8 cellular contexts compared by ENCODE assay signal in genomic region chr11:76918941-76919386, GRCh38. TPM values are rescaled to one million over a fixed set of nuclear protein-coding genes. Genes with fewer than 3 reads are reported as not detected.
DNase-seq lines count a peak whose midpoint lies in the region; ATAC-seq and FAIRE-seq lines count a peak whose summit lies in the region.

No MANE protein-coding gene starts in this region.

- H3K4me1 ChIP-seq in mesenchymal stem cell (ENCODE audit: control insufficient read depth, insufficient read depth, low read depth, low read length), result peaks cover 3% of the 10 kb centered on the region

- peaks cover 6 to 13% of the 10 kb centered on the region in 2 donors for H3K4me1 Mint-ChIP-seq in effector memory CD8-positive, alpha-beta T cell (ENCODE audit: low read depth in 2 of 2)

- no peak overlapping the region for H3K23ac ChIP-seq in mesenchymal stem cell (ENCODE audit: low read length in 2 of 2)

- H4K91ac ChIP-seq in mesenchymal stem cell (ENCODE audit: low read length), result no peak overlapping the region

- H4K8ac ChIP-seq in mesenchymal stem cell (ENCODE audit: low read length), result no peak overlapping the region

- no peaks in the 10 kb centered on the region for H3K36me3 ChIP-seq in MG63
- H3K36me3 ChIP-seq in mesenchymal stem cell (ENCODE audit: control insufficient read depth in 1 of 2, insufficient read depth in 2 of 2, low read depth in 1 of 2, low read length in 2 of 2), result no peaks in the 10 kb centered on the region

- WGBS in mesenchymal stem cell, result 3% methylated on average over 2 of the region's 3 CpGs

- no peak overlapping the region for H2BK15ac ChIP-seq in mesenchymal stem cell (ENCODE audit: low read depth, poor library complexity, severe bottlenecking)

- no peak for FAIRE-seq in RCC 7860 (lab: Jason Lieb, UNC)

- H3K27ac Mint-ChIP-seq in effector memory CD8-positive, alpha-beta T cell, result no peak overlapping the region

- no peak overlapping the region for H3K4me3 Mint-ChIP-seq in effector memory CD8-positive, alpha-beta T cell

- H3K27me3 ChIP-seq in MG63 (no peaks in the 10 kb centered on the region), mesenchymal stem cell (ENCODE audit: control insufficient read depth in 1 of 2, insufficient read depth in 1 of 2, low read length in 2 of 2) (no peaks in the 10 kb centered on the region)

- no peaks in the 10 kb centered on the region for H3K27me3 Mint-ChIP-seq in effector memory CD8-positive, alpha-beta T cell

- no peak overlapping the region for H3K4ac ChIP-seq in mesenchymal stem cell (ENCODE audit: low read depth in 1 of 2, low read length in 2 of 2)

- peaks cover 5% of the 10 kb centered on the region for H3K79me1 ChIP-seq in mesenchymal stem cell (replicated peaks; ENCODE audit: low read length, poor library complexity, severe bottlenecking)

- H2BK120ac ChIP-seq in mesenchymal stem cell (ENCODE audit: low read depth, low read length), result no peak overlapping the region

- H2BK12ac ChIP-seq in mesenchymal stem cell (ENCODE audit: low read length in 2 of 2), result no peak overlapping the region

- H3K36me3 Mint-ChIP-seq in effector memory CD8-positive, alpha-beta T cell (ENCODE audit: insufficient read depth), result no peaks in the 10 kb centered on the region

- H3K9me3 ChIP-seq in MG63, result no peaks in the 10 kb centered on the region
- H3K9me3 ChIP-seq in mesenchymal stem cell (ENCODE audit: control insufficient read depth, low read length), result no peaks in the 10 kb centered on the region

- H3K18ac ChIP-seq in mesenchymal stem cell (ENCODE audit: low read depth in 1 of 2, low read length in 2 of 2), result no peak overlapping the region

- H3K4me2 ChIP-seq in mesenchymal stem cell (ENCODE audit: low read length, poor library complexity, severe bottlenecking), result no peak overlapping the region

- H3K4me3 ChIP-seq in MG63 (no peak overlapping the region), mesenchymal stem cell (ENCODE audit: insufficient read depth in 1 of 2, low read depth in 1 of 2, low read length in 2 of 2) (peak overlapping the region in 1 of 2 experiments; percentile 61)

- no peak overlapping the region for H3K27ac ChIP-seq in mesenchymal stem cell (ENCODE audit: low read length, poor library complexity, severe bottlenecking)

- peak; percentile 73 for DNase-seq in ELR (ENCODE audit: low read depth)
- DNase-seq in MG63, result peak; percentile 21
- DNase-seq in RCC 7860 (ENCODE audit: low spot score), result peak; percentile 44
- DNase-seq in effector memory CD8-positive, alpha-beta T cell, result no peak
- peak; percentile 75 for DNase-seq in mesenchymal stem cell
- no peak for DNase-seq in stimulated activated CD4-positive, alpha-beta T cell treated with anti-CD3 and anti-CD28 coated beads, Interleukin-2, amount 100 ng/mL, for 48 hours

- peak overlapping the region; percentile 89 for H3K9ac ChIP-seq in mesenchymal stem cell (ENCODE audit: low read length)

- H2BK5ac ChIP-seq in mesenchymal stem cell (ENCODE audit: low read depth, low read length, poor library complexity, severe bottlenecking), result no peak overlapping the region

- no peaks in the 10 kb centered on the region for H3K9me3 Mint-ChIP-seq in effector memory CD8-positive, alpha-beta T cell

- no peak overlapping the region for H2AFZ ChIP-seq in mesenchymal stem cell (ENCODE audit: low read depth, low read length)

- no peak overlapping the region for H2AK5ac ChIP-seq in mesenchymal stem cell (ENCODE audit: low read length, severe bottlenecking)

- peak; percentile 61 for ATAC-seq in effector memory CD8-positive, alpha-beta T cell (replicated peaks)
- no peak for ATAC-seq in HG03520 (IDR thresholded peaks at IDR 0.05; ENCODE audit: unreplicated experiment)
- ATAC-seq in HG03432 (IDR thresholded peaks at IDR 0.05; ENCODE audit: unreplicated experiment), result no peak

- H3K14ac ChIP-seq in mesenchymal stem cell (ENCODE audit: low read length in 2 of 2), result no peak overlapping the region

RNA-seq across cellular contexts. Expression of gene ACER3, which starts 58.2 kb away (rescaled TPM):
- total RNA-seq in MG63 (2014; rRNA removed; shearing (Covaris generic); ENCODE audit: low replicate concordance), result 15.8 and 56.2 TPM in 2 replicates
- 9.7 TPM for polyA plus RNA-seq in mesenchymal stem cell (2013, experiment 1 of 2)
- polyA plus RNA-seq in mesenchymal stem cell (2013, experiment 2 of 2), result 11.0 TPM

Comparison
In these comparisons a context has a peak if more than half of its experiments do, and no peak if none do; other contexts are left out.
1. DNase-seq: peak in ELR (single experiment), MG63 (single experiment), RCC 7860 (single experiment) and mesenchymal stem cell (single experiment); none in effector memory CD8-positive, alpha-beta T cell (0 of 3) and stimulated activated CD4-positive, alpha-beta T cell treated with anti-CD3 and anti-CD28 coated beads, Interleukin-2, amount 100 ng/mL, for 48 hours (0 of 2).